Comparison of ENCODE assay signal across 29 cellular contexts in genomic region chr14:81161088-81161487, GRCh38.
"Had no signal": no experiment of that assay in that cellular context is flagged by ENCODE, and none has a peak within 500 bp of the region (broad histone marks: within the 10 kb centered on the region; RNA-seq: fewer than 3 reads in every experiment).

No MANE protein-coding gene starts in this region.

- H3K27me3 ChIP-seq: pancreas, sigmoid colon, spleen, transverse colon, upper lobe of left lung, vagina had no signal

- H3K36me3 Mint-ChIP-seq: immature natural killer cell; stimulated activated effector memory CD8-positive, alpha-beta T cell treated with anti-CD3 and anti-CD28 coated beads, Interleukin-12 subunit alpha, Interleukin-12 subunit beta, amount 100 ng/mL, for 72 hours had no signal

- ATAC-seq: left colon; lower lobe of right lung; naive thymus-derived CD8-positive, alpha-beta T cell; pancreas; right cardiac atrium; stimulated activated effector memory CD8-positive, alpha-beta T cell treated with anti-CD3 and anti-CD28 coated beads, Interleukin-12 subunit alpha, Interleukin-12 subunit beta, amount 100 ng/mL, for 72 hours; stimulated activated naive CD8-positive, alpha-beta T cell treated with anti-CD3 and anti-CD28 coated beads, Interleukin-15, amount 100 ng/mL, for 72 hours had no signal

- H3K36me3 ChIP-seq: left ventricle myocardium inferior, lower lobe of right lung, pancreas, prostate gland, sigmoid colon, spleen, transverse colon, upper lobe of left lung, vagina had no signal

- H3K9me3 ChIP-seq: left ventricle myocardium inferior, lower lobe of right lung, pancreas, prostate gland, sigmoid colon, upper lobe of left lung, vagina had no signal

- H3K27ac ChIP-seq: left ventricle myocardium inferior, lower lobe of right lung, pancreas, prostate gland, sigmoid colon, spleen, transverse colon, upper lobe of left lung, vagina had no signal

- H3K4me1 Mint-ChIP-seq: immature natural killer cell, nephron had no signal

- H3K9me3 Mint-ChIP-seq: immature natural killer cell, nephron had no signal

- H3K4me1 ChIP-seq: left ventricle myocardium inferior, prostate gland, sigmoid colon, transverse colon, vagina had no signal

- H3K4me3 ChIP-seq: left ventricle myocardium inferior, lower lobe of right lung, pancreas, prostate gland, sigmoid colon, spleen, transverse colon, upper lobe of left lung, vagina had no signal

- H3K27me3 Mint-ChIP-seq: naive thymus-derived CD8-positive, alpha-beta T cell; stimulated activated naive CD8-positive, alpha-beta T cell treated with anti-CD3 and anti-CD28 coated beads, Interleukin-15, amount 100 ng/mL, for 72 hours had no signal

- H3K27ac Mint-ChIP-seq: immature natural killer cell; naive thymus-derived CD8-positive, alpha-beta T cell; nephron; stimulated activated effector memory CD8-positive, alpha-beta T cell treated with anti-CD3 and anti-CD28 coated beads, Interleukin-12 subunit alpha, Interleukin-12 subunit beta, amount 100 ng/mL, for 72 hours had no signal

- DNase-seq: hypothalamus; immature natural killer cell; kidney; left colon; left ventricle myocardium inferior; lower lobe of right lung; mammary epithelial cell; mesenchymal stem cell; naive thymus-derived CD8-positive, alpha-beta T cell; nucleus accumbens; pancreas; posterior cingulate gyrus; retina; right cardiac atrium; sigmoid colon; small intestine; spleen; stimulated activated CD4-positive, alpha-beta T cell treated with anti-CD3 and anti-CD28 coated beads, Interleukin-4, amount 100 ng/mL, for 24 hours; stimulated activated naive CD4-positive, alpha-beta T cell treated with Interleukin-2 at 50 U/mL for 16 hours; stimulated activated naive CD8-positive, alpha-beta T cell treated with anti-CD3 and anti-CD28 coated beads, Interleukin-15, amount 100 ng/mL, for 72 hours; substantia nigra; transverse colon; upper lobe of left lung had no signal

- FAIRE-seq: islet of Langerhans, kidney, pancreas, small intestine had no signal

- H3K4me3 Mint-ChIP-seq: immature natural killer cell; naive thymus-derived CD8-positive, alpha-beta T cell; nephron; neural crest cell; stimulated activated effector memory CD8-positive, alpha-beta T cell treated with anti-CD3 and anti-CD28 coated beads, Interleukin-12 subunit alpha, Interleukin-12 subunit beta, amount 100 ng/mL, for 72 hours; stimulated activated naive CD8-positive, alpha-beta T cell treated with anti-CD3 and anti-CD28 coated beads, Interleukin-15, amount 100 ng/mL, for 72 hours had no signal
